ENCODE assay signal across 11 cellular contexts in genomic region chr13:80469105-80469840, GRCh38.
DNase-seq lines count a peak whose midpoint lies in the region; ATAC-seq and TF ChIP-seq lines count a peak whose summit lies in the region.
"Had no signal": no experiment of that assay in that cellular context is flagged by ENCODE, and none has a peak within 500 bp of the region (broad histone marks: within the 10 kb centered on the region; RNA-seq: fewer than 3 reads in every experiment).

No MANE protein-coding gene starts in this region.

- no peak overlapping the region for H2AFZ ChIP-seq in OCI-LY7 (ENCODE audit: low read length)

- no TSS peak for BruUV-seq in OCI-LY7 (replicated peaks; lab: Mats Ljungman, UMichigan)

- CTCF ChIA-PET in OCI-LY7 (lab: Charles Lee; ENCODE audit: unreplicated experiment), result no interaction called here

- no peaks in the 10 kb centered on the region for H3K27me3 ChIP-seq in adrenal gland
- no peaks in the 10 kb centered on the region for H3K27me3 ChIP-seq in heart right ventricle
- H3K27me3 ChIP-seq in rectal smooth muscle tissue (ENCODE audit: control insufficient read depth, insufficient read depth, low read length), result no peaks in the 10 kb centered on the region

- ATAC-seq in heart right ventricle (peak in 7 of 8 donors; percentile 14 to 65 (median 57)), HG03442 (IDR thresholded peaks at IDR 0.05; ENCODE audit: unreplicated experiment) (no peak), GM18511 (IDR thresholded peaks at IDR 0.05; ENCODE audit: unreplicated experiment) (no peak)

- TF ChIP-seq POLR2A in adrenal gland (IDR thresholded peaks at IDR 0.05), result no peak

- POLR2A ChIA-PET in OCI-LY7 (lab: Charles Lee), result interaction anchor here (1.2 kb wide), 1 partner anchor 11 kb away, joined by 3 read pairs; no protein-coding TSS in a partner anchor

- H3K9ac ChIP-seq in rectal smooth muscle tissue (ENCODE audit: low read length), result no peak overlapping the region

- 64 to 72% (median 68%) methylated on average over 6 of the region's 6 CpGs for WGBS in adrenal gland, 4 donors
- 63 to 75% methylated on average over 6 of the region's 6 CpGs for WGBS in heart right ventricle, 2 donors

- DNase-seq in AML-193 (lab: John Stamatoyannopoulos, UW), result peak; percentile 85 to 89
- no peak for DNase-seq in adrenal gland
- no peak for DNase-seq in heart right ventricle
- DNase-seq in OCI-LY7 (ENCODE audit: low spot score), result no peak
- DNase-seq in NCI-H128 (lab: John Stamatoyannopoulos, UW; ENCODE audit: unreplicated experiment), result no peak
- DNase-seq: activated effector memory CD4-positive, alpha-beta T cell treated with Interleukin-2 at 50 U/mL for 16 hours; NCI-H1105 treated with DMSO at 0.1 percent for 48 hours; NCI-H526 had no signal

- no peaks in the 10 kb centered on the region for H3K9me2 ChIP-seq in OCI-LY7 (ENCODE audit: insufficient read depth, low read length)

- intact Hi-C loops in adrenal gland (cut with DNase I) (no loop called here), heart right ventricle (cut with DNase I) (loop anchor here in 1 of 10 donors (10.0 kb wide), 1 partner anchor 124 kb away; the partner anchor contains the start of gene SPRY2), OCI-LY7 (cut with micrococcal nuclease; ENCODE audit: unreplicated experiment) (no loop called here)

- H3K4me2 ChIP-seq in OCI-LY7 (ENCODE audit: low read length), result no peak overlapping the region

- H4K20me1 ChIP-seq in OCI-LY7 (ENCODE audit: insufficient read depth, low read length), result no peaks in the 10 kb centered on the region

- H3K9me3 ChIP-seq in adrenal gland (replicated peaks in 1 of 3) (no peaks in the 10 kb centered on the region), heart right ventricle (peaks cover 0 to 7% (median 0%) of the 10 kb centered on the region in 11 donors), OCI-LY7 (ENCODE audit: low read length) (no peaks in the 10 kb centered on the region)

- H3K27ac ChIP-seq in adrenal gland, result peak overlapping the region in 4 of 5 donors; percentile 46 to 91 (median 56)
- H3K27ac ChIP-seq in heart right ventricle, result peak overlapping the region; percentile 67 to 90 (median 83)
- H3K27ac ChIP-seq in rectal smooth muscle tissue (ENCODE audit: low read depth, low read length), result peak overlapping the region; percentile 83
- H3K27ac ChIP-seq in OCI-LY7 (ENCODE audit: low read depth, low read length, poor library complexity, severe bottlenecking), result no peak overlapping the region

- no peaks in the 10 kb centered on the region for H3K79me2 ChIP-seq in OCI-LY7 (ENCODE audit: insufficient read depth, low read depth, low read length)

- no peaks in the 10 kb centered on the region for H3K36me3 ChIP-seq in adrenal gland (replicated peaks in 1 of 2)
- H3K36me3 ChIP-seq in heart right ventricle, result no peaks in the 10 kb centered on the region
- H3K36me3 ChIP-seq in rectal smooth muscle tissue (ENCODE audit: control insufficient read depth, insufficient read depth, low read length), result no peaks in the 10 kb centered on the region
- no peaks in the 10 kb centered on the region for H3K36me3 ChIP-seq in OCI-LY7 (ENCODE audit: insufficient read depth, low read length)

- TF ChIP-seq CTCF in adrenal gland (IDR thresholded peaks at IDR 0.05) (no peak), heart right ventricle (IDR thresholded peaks at IDR 0.05) (no peak), OCI-LY7 (conservative IDR thresholded peaks at IDR 0.05; ENCODE audit: low read length) (no peak)

- no peak overlapping the region for H3K4me3 ChIP-seq in adrenal gland
- peak overlapping the region in 1 of 10 donors; percentile 10 for H3K4me3 ChIP-seq in heart right ventricle
- no peak overlapping the region for H3K4me3 ChIP-seq in rectal smooth muscle tissue (ENCODE audit: low read length)
- H3K4me3 ChIP-seq in OCI-LY7 (ENCODE audit: low read depth, low read length, poor library complexity, severe bottlenecking), result no peak overlapping the region

- H3K4me1 ChIP-seq in adrenal gland (replicated peaks in 1 of 2), result peaks cover 0 to 9% of the 10 kb centered on the region in 2 donors
- peaks cover 0 to 40% (median 33%) of the 10 kb centered on the region in 9 donors for H3K4me1 ChIP-seq in heart right ventricle
- peaks cover 4% of the 10 kb centered on the region for H3K4me1 ChIP-seq in rectal smooth muscle tissue (ENCODE audit: control insufficient read depth, insufficient read depth, low read length)
- H3K4me1 ChIP-seq in OCI-LY7 (ENCODE audit: insufficient read depth, low read length, poor library complexity, severe bottlenecking), result no peaks in the 10 kb centered on the region

Comparison
In these comparisons a context has a peak if more than half of its experiments do, and no peak if none do; other contexts are left out.
1. DNase-seq: peak in AML-193 (2 of 2); none in adrenal gland (0 of 7), heart right ventricle (0 of 2), OCI-LY7 (single experiment) and NCI-H128 (single experiment).
2. ATAC-seq: peak in heart right ventricle (7 of 8); none in HG03442 (single experiment) and GM18511 (single experiment).